8 cellular contexts compared by ENCODE assay signal in the genomic region with DNA sequence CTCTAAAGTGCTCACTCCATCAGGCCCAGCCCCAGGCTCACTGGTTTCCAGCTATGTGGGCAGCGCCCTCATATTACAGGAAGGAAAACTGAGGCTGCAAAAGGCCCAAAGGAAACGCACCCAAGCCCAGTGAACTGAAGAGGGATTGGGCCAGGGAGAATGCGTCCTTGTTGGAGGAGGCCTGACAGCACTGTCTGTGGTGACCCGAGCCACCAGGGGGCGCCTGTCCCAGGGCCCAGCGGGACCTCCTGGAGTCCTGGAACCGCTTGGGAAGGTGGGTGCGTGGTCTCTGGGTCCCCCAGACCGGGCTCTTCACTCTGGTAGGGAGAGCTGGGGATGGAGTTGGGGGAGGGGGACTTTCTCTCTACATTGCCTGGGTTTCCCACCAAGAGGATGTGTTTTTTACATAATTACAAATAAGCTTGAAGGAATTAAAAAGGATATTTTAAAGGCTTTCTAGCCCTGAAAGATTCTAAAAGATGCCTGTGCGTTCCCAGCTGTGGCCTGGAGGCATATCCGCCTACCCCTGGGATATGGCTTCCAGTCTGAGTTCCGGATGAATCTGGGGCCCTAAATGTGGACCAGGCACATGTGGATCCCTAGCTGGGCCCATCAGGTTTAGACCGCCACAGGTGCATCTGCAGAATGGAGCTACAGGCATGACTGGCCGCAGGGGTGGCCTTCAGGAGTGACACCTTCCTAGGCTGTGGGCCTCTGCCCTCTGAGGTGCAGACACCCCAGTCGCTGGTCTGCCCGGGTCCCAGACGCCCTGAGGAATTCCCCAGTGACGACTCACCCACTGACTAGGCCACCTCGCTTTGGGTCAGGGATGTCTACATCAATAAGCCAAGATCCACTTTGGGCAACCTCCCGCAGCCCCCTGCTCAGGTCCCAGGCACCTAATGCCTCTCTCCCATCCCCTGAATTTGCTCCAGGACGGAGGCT. TPM values are rescaled to one million over a fixed set of nuclear protein-coding genes. Genes with fewer than 3 reads are reported as not detected.
DNase-seq lines count a peak whose midpoint lies in the region; ATAC-seq and TF ChIP-seq lines count a peak whose summit lies in the region.

No MANE protein-coding gene starts in this region.

- no peaks in the 10 kb centered on the region for H3K27me3 Mint-ChIP-seq in T-cell
- no peaks in the 10 kb centered on the region for H3K27me3 Mint-ChIP-seq in activated naive CD8-positive, alpha-beta T cell treated with anti-CD3 and anti-CD28 coated beads, Interleukin-2, amount 50 U/mL, for 24 hours

- CTCF ChIA-PET in T-cell (lab: Charles Lee), result interaction anchor here (0.6 to 2.6 kb wide), 18 partner anchors 26 to 415 kb away, joined by 3 to 22 read pairs (median 4); partner anchors contain the start of genes RAPSN (in 1 of the 2) and SLC39A13 (in 1 of the 2)

- TF ChIP-seq CTCF in heart right ventricle (IDR thresholded peaks at IDR 0.05), result peak; percentile 95 to 99 (median 97)

- DNase-seq in NCI-H146 (lab: John Stamatoyannopoulos, UW) (peak; percentile 65), NCI-H146 treated with DMSO at 0.1 percent for 48 hours (lab: John Stamatoyannopoulos, UW; ENCODE audit: unreplicated experiment) (no peak), LoVo (ENCODE audit: low spot score) (peak; percentile 72), T-cell (peak; percentile 46 to 89 (median 78)), heart right ventricle (peak; percentile 83 to 89), putamen (ENCODE audit: low spot score) (peak; percentile 56)
- peak; percentile 92 for DNase-seq in activated naive CD8-positive, alpha-beta T cell treated with anti-CD3 and anti-CD28 coated beads, Interleukin-2, amount 50 U/mL, for 24 hours

- H3K9me3 ChIP-seq in heart right ventricle, result no peaks in the 10 kb centered on the region

- no peaks in the 10 kb centered on the region for H3K27me3 ChIP-seq in heart right ventricle

- POLR2A ChIA-PET in T-cell (lab: Charles Lee), result interaction anchor here in 1 of 2 donors (0.6 kb wide), 1 partner anchor 22 kb away, joined by 3 read pairs; no protein-coding TSS in a partner anchor

- peak overlapping the region; percentile 39 to 46 for H3K27ac Mint-ChIP-seq in T-cell
- no peak overlapping the region for H3K27ac Mint-ChIP-seq in activated naive CD8-positive, alpha-beta T cell treated with anti-CD3 and anti-CD28 coated beads, Interleukin-2, amount 50 U/mL, for 24 hours

- H3K27ac ChIP-seq in heart right ventricle, result peak overlapping the region in 1 of 10 donors; percentile 98

- intact Hi-C loops in heart right ventricle (cut with DNase I), result loop anchor here in 9 of 10 donors (1.0 to 10.0 kb wide), 12 partner anchors 33 to 481 kb away; partner anchors contain the start of gene SLC39A13 (in 6 of the 9)

- peak; percentile 89 to 97 (median 92) for ATAC-seq in T-cell (replicated peaks in 1 of 4)
- ATAC-seq in activated naive CD8-positive, alpha-beta T cell treated with anti-CD3 and anti-CD28 coated beads, Interleukin-2, amount 50 U/mL, for 24 hours, result peak; percentile 75
- ATAC-seq in heart right ventricle, result peak; percentile 71 to 86 (median 80)
- ATAC-seq in GM18867 (IDR thresholded peaks at IDR 0.05; ENCODE audit: unreplicated experiment), result no peak

- H3K4me1 ChIP-seq in heart right ventricle, result peaks cover 0 to 40% (median 0%) of the 10 kb centered on the region in 9 donors

- peak overlapping the region in 1 of 10 donors; percentile 66 for H3K4me3 ChIP-seq in heart right ventricle

- H3K9me3 Mint-ChIP-seq in T-cell, result no peaks in the 10 kb centered on the region
- no peaks in the 10 kb centered on the region for H3K9me3 Mint-ChIP-seq in activated naive CD8-positive, alpha-beta T cell treated with anti-CD3 and anti-CD28 coated beads, Interleukin-2, amount 50 U/mL, for 24 hours

- H3K4me3 Mint-ChIP-seq in T-cell, result no peak overlapping the region
- no peak overlapping the region for H3K4me3 Mint-ChIP-seq in activated naive CD8-positive, alpha-beta T cell treated with anti-CD3 and anti-CD28 coated beads, Interleukin-2, amount 50 U/mL, for 24 hours

- no peaks in the 10 kb centered on the region for H3K36me3 Mint-ChIP-seq in T-cell
- no peaks in the 10 kb centered on the region for H3K36me3 Mint-ChIP-seq in activated naive CD8-positive, alpha-beta T cell treated with anti-CD3 and anti-CD28 coated beads, Interleukin-2, amount 50 U/mL, for 24 hours (ENCODE audit: low read depth)

- 48 to 49% methylated on average over 21 of the region's 21 CpGs for WGBS in heart right ventricle, 2 donors

- H3K4me1 Mint-ChIP-seq in T-cell, result peaks cover 5 to 11% (median 8%) of the 10 kb centered on the region in 3 donors
- peaks cover 33% of the 10 kb centered on the region for H3K4me1 Mint-ChIP-seq in activated naive CD8-positive, alpha-beta T cell treated with anti-CD3 and anti-CD28 coated beads, Interleukin-2, amount 50 U/mL, for 24 hours

- H3K36me3 ChIP-seq in heart right ventricle, result peaks cover 0 to 56% (median 0%) of the 10 kb centered on the region in 9 donors

RNA-seq across cellular contexts. Expression of gene SPI1, which starts 4.2 kb away (rescaled TPM):
- total RNA-seq in T-cell, result 1 to 10 TPM; 1.8 to 5.8 (median 2.1) TPM
- total RNA-seq in heart right ventricle, result 10 to 100 TPM in 3 of 10 donors, 1 to 10 TPM in 7; 3.4 to 38.9 (median 6.7) TPM
- polyA plus RNA-seq in heart right ventricle, result 10 to 100 TPM in 1 of 2 donors, 1 to 10 TPM in 1; 6.7 to 10.2 TPM

RNA-seq across cellular contexts. Expression of gene MYBPC3, which starts 21.6 kb away (rescaled TPM):
- total RNA-seq in T-cell (not detected), heart right ventricle (1,000 to 10,000 TPM; 1,404 to 3,138 (median 2,490) TPM)
- 1,000 to 10,000 TPM in 1 of 2 donors, 100 to 1,000 TPM in 1; 484 to 2,250 TPM for polyA plus RNA-seq in heart right ventricle

RNA-seq across cellular contexts. Expression of gene SLC39A13, which starts 34.2 kb away (rescaled TPM):
- total RNA-seq in T-cell (10 to 100 TPM; 45.6 to 67.0 (median 65.2) TPM), heart right ventricle (10 to 100 TPM; 31.1 to 54.5 (median 40.8) TPM)
- 10 to 100 TPM; 62.3 to 86.4 TPM for polyA plus RNA-seq in heart right ventricle

RNA-seq across cellular contexts. Expression of gene PSMC3, which starts 52.1 kb away (rescaled TPM):
- 10 to 100 TPM; 48.6 to 64.4 (median 55.0) TPM for total RNA-seq in T-cell
- total RNA-seq in heart right ventricle, result 100 to 1,000 TPM; 129 to 171 (median 140) TPM
- polyA plus RNA-seq in heart right ventricle, result 100 to 1,000 TPM; 184 to 272 TPM

Comparison
In these comparisons a context has a peak if more than half of its experiments do, and no peak if none do; other contexts are left out.
1. RNA of gene MYBPC3, which starts 21.6 kb away (total RNA-seq): 1,404 to 3,138 TPM in heart right ventricle; not detected in T-cell; every median in the first group is over 1,000 times any median in the second.